ENCODE assay signal across 2 cellular contexts in genomic region chr10:125661942-125662515, GRCh38.
TF ChIP-seq lines count a peak whose summit lies in the region.

No MANE protein-coding gene starts in this region.

TF ChIP-seq in SK-N-SH treated with all-trans-retinoic acid at 6 μM for 48 hours, 23 proteins besides CTCF, POLR2A, EP300 and RAD21:
- TF ChIP-seq PATZ1 (CRISPR knock-in tag; IDR thresholded peaks at IDR 0.05; ENCODE audit: borderline replicate concordance): no peak
- no peak for TF ChIP-seq BACH2 (CRISPR knock-in tag; IDR thresholded peaks at IDR 0.05; ENCODE audit: borderline replicate concordance)
- no peak for TF ChIP-seq ZNF8 (CRISPR knock-in tag; IDR thresholded peaks at IDR 0.05)
- TF ChIP-seq GLIS3 (CRISPR knock-in tag; IDR thresholded peaks at IDR 0.05): no peak
- no peak for TF ChIP-seq ESRRG (CRISPR knock-in tag; IDR thresholded peaks at IDR 0.05)
- no peak for TF ChIP-seq RARB (CRISPR knock-in tag; IDR thresholded peaks at IDR 0.05)
- no peak for TF ChIP-seq ZFP3 (CRISPR knock-in tag; IDR thresholded peaks at IDR 0.05)
- no peak for TF ChIP-seq TCF4 (CRISPR knock-in tag; IDR thresholded peaks at IDR 0.05; ENCODE audit: borderline replicate concordance)
- TF ChIP-seq ISL1 (CRISPR knock-in tag; IDR thresholded peaks at IDR 0.05): no peak
- no peak for TF ChIP-seq ARNTL (CRISPR knock-in tag; IDR thresholded peaks at IDR 0.05; ENCODE audit: borderline replicate concordance, low read depth)
- no peak for TF ChIP-seq CREB5 (CRISPR knock-in tag; IDR thresholded peaks at IDR 0.05; ENCODE audit: low read depth)
- TF ChIP-seq ZFP30 (CRISPR knock-in tag; IDR thresholded peaks at IDR 0.05): no peak

TF ChIP-seq in SK-N-SH, 30 proteins besides CTCF, POLR2A, EP300 and RAD21 (continued from another document):
- TF ChIP-seq REST (IDR thresholded peaks at IDR 0.05; ENCODE audit: low read depth, low read length): no peak
- TF ChIP-seq USF2 (IDR thresholded peaks at IDR 0.05; ENCODE audit: borderline replicate concordance, low read depth, low read length): no peak
- no peak for TF ChIP-seq ZBTB33 (IDR thresholded peaks at IDR 0.05; ENCODE audit: borderline replicate concordance, low read depth)
